Comparison of ENCODE assay signal across 26 cellular contexts in genomic region chr5:137900925-137901817, GRCh38. TPM values are rescaled to one million over a fixed set of nuclear protein-coding genes. Genes with fewer than 3 reads are reported as not detected.
DNase-seq lines count a peak whose midpoint lies in the region; ATAC-seq, FAIRE-seq and TF ChIP-seq lines count a peak whose summit lies in the region.
"Had no signal": no experiment of that assay in that cellular context is flagged by ENCODE, and none has a peak within 500 bp of the region (broad histone marks: within the 10 kb centered on the region; RNA-seq: fewer than 3 reads in every experiment).

No MANE protein-coding gene starts in this region.

- no peaks in the 10 kb centered on the region for H3K27me3 Mint-ChIP-seq in CD14-positive monocyte (ENCODE audit: low read depth in 3 of 3)

- H3K4me3 ChIP-seq in MG63 (peak overlapping the region; percentile 24), H1 (ENCODE audit: extremely low read depth in 1 of 4, insufficient read depth in 2 of 4, low read depth in 3 of 4, low read length in 4 of 4) (no peak overlapping the region), parathyroid adenoma (ENCODE audit: low read depth, low read length) (no peak overlapping the region)
- H3K4me3 ChIP-seq: right atrium auricular region, upper lobe of left lung had no signal

- no peak overlapping the region for H3K4ac ChIP-seq in H1 (replicated peaks; ENCODE audit: insufficient read length, low read depth, low read length)

- no peak overlapping the region for H3K9ac ChIP-seq in H1 (replicated peaks in 1 of 4; ENCODE audit: extremely low read depth in 1 of 4, low read depth in 3 of 4, low read length in 3 of 4)
- no peak overlapping the region for H3K9ac ChIP-seq in parathyroid adenoma

- TF ChIP-seq POLR2A in H1 (IDR thresholded peaks at IDR 0.05; ENCODE audit: control extremely low read depth in 1 of 2, low read depth in 2 of 2, low read length in 2 of 2), result no peak

- H2AK5ac ChIP-seq in H1 (ENCODE audit: low read depth, low read length), result no peak overlapping the region

- no peaks in the 10 kb centered on the region for H3K4me1 ChIP-seq in H1 (replicated peaks in 1 of 4; ENCODE audit: control insufficient read depth in 3 of 4, insufficient read depth in 4 of 4, low read length in 3 of 4)
- H3K4me1 ChIP-seq in parathyroid adenoma, result peaks cover 17% of the 10 kb centered on the region
- H3K4me1 ChIP-seq: right atrium auricular region, upper lobe of left lung had no signal

- POLR2A ChIA-PET in H1 (lab: Charles Lee; ENCODE audit: partially characterized antibody), result no interaction called here

- ATAC-seq in GM21381 (IDR thresholded peaks at IDR 0.05; ENCODE audit: unreplicated experiment), result no peak
- ATAC-seq: CD8-positive, alpha-beta T cell; left cardiac atrium had no signal

- TF ChIP-seq RAD21 in H1 (IDR thresholded peaks at IDR 0.05 in 1 of 2, conservative IDR thresholded peaks at IDR 0.05 in 1 of 2; ENCODE audit: low read depth in 2 of 2, low read length in 2 of 2), result no peak

- no peak overlapping the region for H4K91ac ChIP-seq in H1 (replicated peaks; ENCODE audit: insufficient read length, low read length)

- H3K79me2 ChIP-seq in H1 (ENCODE audit: control insufficient read depth in 1 of 2, insufficient read depth in 2 of 2, low read length in 2 of 2) (no peaks in the 10 kb centered on the region), parathyroid adenoma (no peaks in the 10 kb centered on the region)

- DNase-seq in CD14-positive monocyte (ENCODE audit: low spot score), result no peak
- peak; percentile 12 for DNase-seq in MG63
- DNase-seq in H1 (ENCODE audit: low read depth in 1 of 2, low spot score in 2 of 2), result no peak
- DNase-seq in stimulated activated CD4-positive, alpha-beta T cell treated with anti-CD3 and anti-CD28 coated beads, Interleukin-15, amount 100 ng/mL, for 24 hours, result no peak
- DNase-seq in COLO668 (lab: John Stamatoyannopoulos, UW; ENCODE audit: unreplicated experiment), result no peak
- DNase-seq in NCI-H146 (lab: John Stamatoyannopoulos, UW), result no peak
- DNase-seq: activated CD4-positive, alpha-beta memory T cell treated with anti-CD3 and anti-CD28 coated beads, Interleukin-2, amount 10 ng/mL, durations not matched to agents 7 days and 5 days; activated T-cell treated with anti-CD3 and anti-CD28 coated beads, Interleukin-2, amount 50 U/mL, for 1 hour; CD8-positive, alpha-beta T cell; HCEC 1CT; Karpas-422; left cardiac atrium; NCI-H1436; NCI-H226; stimulated activated naive CD4-positive, alpha-beta T cell; upper lobe of left lung; WERI-Rb-1 had no signal

- TF ChIP-seq CTCF in CD14-positive monocyte (IDR thresholded peaks at IDR 0.05), result no peak
- TF ChIP-seq CTCF in H1 (IDR thresholded peaks at IDR 0.05; ENCODE audit: control extremely low read depth in 1 of 3, insufficient read depth in 1 of 3, low read depth in 1 of 3, low read length in 3 of 3), result no peak
- TF ChIP-seq CTCF in parathyroid adenoma (IDR thresholded peaks at IDR 0.05), result no peak

- H3K23ac ChIP-seq in H1 (ENCODE audit: insufficient read length), result no peak overlapping the region

- FAIRE-seq in H1 (lab: Jason Lieb, UNC), result no peak
- FAIRE-seq: endometrium, GM18507 had no signal

- peak overlapping the region; percentile 75 to 82 for H3K4me3 Mint-ChIP-seq in CD14-positive monocyte
- H3K4me3 Mint-ChIP-seq: activated CD4-positive, alpha-beta memory T cell treated with anti-CD3 and anti-CD28 coated beads, Interleukin-2, amount 10 ng/mL, durations not matched to agents 7 days and 5 days; activated naive CD4-positive, alpha-beta T cell treated with anti-CD3 and anti-CD28 coated beads, Interleukin-2, amount 50 U/mL, for 24 hours; CD8-positive, alpha-beta T cell had no signal

- H3K27me3 ChIP-seq in MG63 (no peaks in the 10 kb centered on the region), H1 (replicated peaks in 1 of 4; ENCODE audit: control insufficient read depth in 3 of 4, extremely low read depth in 1 of 4, insufficient read depth in 3 of 4, low read length in 3 of 4) (no peaks in the 10 kb centered on the region), parathyroid adenoma (ENCODE audit: control insufficient read depth, insufficient read depth, low read length) (no peaks in the 10 kb centered on the region)
- H3K27me3 ChIP-seq: right atrium auricular region, upper lobe of left lung had no signal

- H3K36me3 ChIP-seq in MG63 (no peaks in the 10 kb centered on the region), H1 (ENCODE audit: control insufficient read depth in 2 of 4, insufficient read depth in 4 of 4, low read length in 3 of 4) (no peaks in the 10 kb centered on the region), parathyroid adenoma (ENCODE audit: control insufficient read depth, insufficient read depth, low read length) (no peaks in the 10 kb centered on the region)
- H3K36me3 ChIP-seq: right atrium auricular region, upper lobe of left lung, WERI-Rb-1 had no signal

- peaks cover 13% of the 10 kb centered on the region for H3K4me1 Mint-ChIP-seq in CD14-positive monocyte

- no peaks in the 10 kb centered on the region for H3K79me1 ChIP-seq in H1 (ENCODE audit: low read depth, low read length)

- no peak overlapping the region for H2BK120ac ChIP-seq in H1 (replicated peaks; ENCODE audit: low read depth, low read length)

- H3K18ac ChIP-seq in H1 (ENCODE audit: extremely low read depth, low read length), result no peak overlapping the region

- CTCF ChIA-PET in H1 (lab: Charles Lee; ENCODE audit: partially characterized antibody), result interaction anchor here (0.7 to 0.9 kb wide), 2 partner anchors 12 to 162 kb away, joined by 3 to 4 read pairs; no protein-coding TSS in a partner anchor

- no peaks in the 10 kb centered on the region for H4K20me1 ChIP-seq in H1 (replicated peaks in 1 of 2; ENCODE audit: control insufficient read depth in 1 of 2, insufficient read depth in 2 of 2, low read length in 2 of 2)

- H2BK15ac ChIP-seq in H1 (ENCODE audit: low read length), result no peak overlapping the region

- no peak overlapping the region for H2BK5ac ChIP-seq in H1 (ENCODE audit: low read depth, low read length)

- H3K27ac ChIP-seq in H1 (ENCODE audit: low read depth, low read length) (no peak overlapping the region), parathyroid adenoma (peak overlapping the region; percentile 66)
- H3K27ac ChIP-seq: right atrium auricular region, RWPE1, upper lobe of left lung, WERI-Rb-1 had no signal

- no peak overlapping the region for H3K56ac ChIP-seq in H1 (replicated peaks; ENCODE audit: insufficient read length, low read depth, low read length)

- H2AFZ ChIP-seq in H1 (ENCODE audit: low read length) (0 out of 2 replicates have a peak overlapping the region, but pooled peaks have one; percentile 34), parathyroid adenoma (peak overlapping the region; percentile 85)

- H3K9me3 Mint-ChIP-seq in CD14-positive monocyte, result no peaks in the 10 kb centered on the region
- H3K9me3 Mint-ChIP-seq: activated CD4-positive, alpha-beta memory T cell treated with anti-CD3 and anti-CD28 coated beads, Interleukin-2, amount 10 ng/mL, durations not matched to agents 7 days and 5 days; activated naive CD4-positive, alpha-beta T cell treated with anti-CD3 and anti-CD28 coated beads, Interleukin-2, amount 50 U/mL, for 24 hours; CD8-positive, alpha-beta T cell had no signal

- H3K27ac Mint-ChIP-seq in CD14-positive monocyte, result peak overlapping the region in 5 of 7 donors; percentile 46 to 87 (median 80)
- H3K27ac Mint-ChIP-seq: activated CD4-positive, alpha-beta memory T cell treated with anti-CD3 and anti-CD28 coated beads, Interleukin-2, amount 10 ng/mL, durations not matched to agents 7 days and 5 days; activated naive CD4-positive, alpha-beta T cell treated with anti-CD3 and anti-CD28 coated beads, Interleukin-2, amount 50 U/mL, for 24 hours; CD8-positive, alpha-beta T cell had no signal

- H3K9me3 ChIP-seq in MG63, result no peaks in the 10 kb centered on the region
- H3K9me3 ChIP-seq in H1 (ENCODE audit: insufficient read depth in 2 of 2, low read depth in 1 of 2, low read length in 1 of 2), result no peaks in the 10 kb centered on the region
- no peaks in the 10 kb centered on the region for H3K9me3 ChIP-seq in parathyroid adenoma (ENCODE audit: control insufficient read depth, low read length)
- H3K9me3 ChIP-seq: right atrium auricular region, upper lobe of left lung had no signal

- WGBS in H1 (ENCODE audit: extremely low coverage in 1 of 2, insufficient coverage in 1 of 2, insufficient read length in 1 of 2, insufficient replicate concordance in 2 of 2, low coverage in 1 of 2, low lambda C conversion rate in 2 of 2, missing lambda C conversion rate in 1 of 2), 2 experiments, result 82% methylated on average over 5 of the region's 7 CpGs; no CpG with 5 or more reads in 1 of the 2 experiments

- H2BK20ac ChIP-seq in H1 (ENCODE audit: low read length), result no peak overlapping the region

- H4K8ac ChIP-seq in H1 (ENCODE audit: extremely low read depth, insufficient read depth, low read length), result no peak overlapping the region

- no peak overlapping the region for H4K5ac ChIP-seq in H1 (ENCODE audit: insufficient read length, low read depth, low read length)

- intact Hi-C loops in CD14-positive monocyte (cut with micrococcal nuclease), result no loop called here

- TF ChIP-seq EP300 in H1 (IDR thresholded peaks at IDR 0.05; ENCODE audit: borderline replicate concordance in 1 of 2, low read depth in 2 of 2, low read length in 2 of 2), result no peak

- H3K14ac ChIP-seq in H1 (ENCODE audit: insufficient read length), result no peak overlapping the region

- H3K4me2 ChIP-seq in H1 (ENCODE audit: insufficient read depth in 1 of 2, low read depth in 2 of 2, low read length in 2 of 2) (no peak overlapping the region), parathyroid adenoma (ENCODE audit: low read length) (no peak overlapping the region)

- no peak overlapping the region for H2BK12ac ChIP-seq in H1 (ENCODE audit: low read depth, low read length)

- no peaks in the 10 kb centered on the region for H3K36me3 Mint-ChIP-seq in CD14-positive monocyte
- H3K36me3 Mint-ChIP-seq: activated naive CD4-positive, alpha-beta T cell treated with anti-CD3 and anti-CD28 coated beads, Interleukin-2, amount 50 U/mL, for 24 hours; CD8-positive, alpha-beta T cell had no signal

- no peaks in the 10 kb centered on the region for H3K23me2 ChIP-seq in H1 (ENCODE audit: low read depth, low read length)

RNA-seq across cellular contexts. Expression of gene PKD2L2, which starts 11.9 kb away (rescaled TPM):
- under 1 TPM in 1 of 2 donors, not detected in 1; 0.08 TPM for polyA plus RNA-seq in CD14-positive monocyte
- not detected in 2 replicates for total RNA-seq in MG63 (2014; rRNA removed; shearing (Covaris generic); ENCODE audit: low replicate concordance)
- total RNA-seq in H1 (2021; fragmentation: NEBNext Ultra II Directional; extraction: Animal tissue kit (Norgen Biotek cat#: 25700)), result not detected in 2 replicates
- not detected in 2 replicates for polyA plus RNA-seq in H1 (2011; rRNA removed)
- not detected for polyA plus RNA-seq in H1 (2011; cell fraction: cytosol; rRNA removed)
- not detected for polyA plus RNA-seq in H1 (2011; cell fraction: nucleus; rRNA removed)
- polyA plus RNA-seq in H1 (2012, experiment 1 of 2), result not detected in 4 replicates
- not detected for polyA plus RNA-seq in H1 (2012, experiment 2 of 2)
- polyA plus RNA-seq in H1 (2013, experiment 1 of 2), result 0.06 TPM
- not detected for polyA plus RNA-seq in H1 (2013, experiment 2 of 2)
- polyA minus RNA-seq in H1 (2011; rRNA and poly(A)+ RNA removed), result not detected in 2 replicates
- not detected for polyA minus RNA-seq in H1 (2011; cell fraction: cytosol; rRNA and poly(A)+ RNA removed)
- not detected for polyA minus RNA-seq in H1 (2011; cell fraction: nucleus; rRNA and poly(A)+ RNA removed)
- total RNA-seq: CD8-positive, alpha-beta T cell; fibroblast of villous mesenchyme; mononuclear cell; right atrium auricular region; upper lobe of left lung had no signal

RNA-seq across cellular contexts. Expression of gene MYOT, which starts 33.5 kb away (rescaled TPM):
- not detected for polyA plus RNA-seq in CD14-positive monocyte
- total RNA-seq in MG63 (2014; rRNA removed; shearing (Covaris generic); ENCODE audit: low replicate concordance), result not detected in 2 replicates
- total RNA-seq in H1 (2021; fragmentation: NEBNext Ultra II Directional; extraction: Animal tissue kit (Norgen Biotek cat#: 25700)), result not detected in 2 replicates
- polyA plus RNA-seq in H1 (2011; rRNA removed), result not detected in 2 replicates
- not detected for polyA plus RNA-seq in H1 (2011; cell fraction: cytosol; rRNA removed)
- polyA plus RNA-seq in H1 (2011; cell fraction: nucleus; rRNA removed), result not detected
- not detected in 4 replicates for polyA plus RNA-seq in H1 (2012, experiment 1 of 2)
- polyA plus RNA-seq in H1 (2012, experiment 2 of 2), result not detected
- polyA plus RNA-seq in H1 (2013, experiment 1 of 2), result not detected
- not detected for polyA plus RNA-seq in H1 (2013, experiment 2 of 2)
- not detected in 2 replicates for polyA minus RNA-seq in H1 (2011; rRNA and poly(A)+ RNA removed)
- not detected for polyA minus RNA-seq in H1 (2011; cell fraction: cytosol; rRNA and poly(A)+ RNA removed)
- not detected for polyA minus RNA-seq in H1 (2011; cell fraction: nucleus; rRNA and poly(A)+ RNA removed)
- total RNA-seq: activated CD4-positive, alpha-beta memory T cell treated with anti-CD3 and anti-CD28 coated beads, Interleukin-2, amount 10 ng/mL, durations not matched to agents 7 days and 5 days; CD8-positive, alpha-beta T cell; fibroblast of villous mesenchyme; mononuclear cell; upper lobe of left lung had no signal
